ENCODE assay signal across 1 cellular context in the genomic region with DNA sequence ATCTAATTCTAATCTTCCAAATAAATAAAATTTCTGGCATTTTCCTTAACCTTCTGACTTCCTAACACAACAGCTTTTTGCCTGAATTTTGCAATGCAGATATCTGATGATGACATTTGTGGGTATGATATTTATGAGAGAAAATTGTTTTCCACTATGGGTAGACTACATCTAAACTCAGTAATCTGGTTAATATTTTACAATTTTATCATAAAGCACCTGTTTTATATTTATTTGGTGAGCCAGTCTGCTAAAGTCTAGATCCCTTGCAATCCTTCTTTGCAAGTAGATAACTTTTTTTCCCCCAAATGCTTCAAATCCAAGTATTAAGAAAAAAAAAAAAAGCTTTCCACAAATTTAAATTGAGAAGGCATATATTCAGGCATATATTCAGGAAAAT.
TF ChIP-seq lines count a peak whose summit lies in the region.

No MANE protein-coding gene starts in this region.

TF ChIP-seq in H1, 55 proteins besides CTCF, POLR2A, EP300 and RAD21 (continued from another document):
- TF ChIP-seq, protein P1, sequence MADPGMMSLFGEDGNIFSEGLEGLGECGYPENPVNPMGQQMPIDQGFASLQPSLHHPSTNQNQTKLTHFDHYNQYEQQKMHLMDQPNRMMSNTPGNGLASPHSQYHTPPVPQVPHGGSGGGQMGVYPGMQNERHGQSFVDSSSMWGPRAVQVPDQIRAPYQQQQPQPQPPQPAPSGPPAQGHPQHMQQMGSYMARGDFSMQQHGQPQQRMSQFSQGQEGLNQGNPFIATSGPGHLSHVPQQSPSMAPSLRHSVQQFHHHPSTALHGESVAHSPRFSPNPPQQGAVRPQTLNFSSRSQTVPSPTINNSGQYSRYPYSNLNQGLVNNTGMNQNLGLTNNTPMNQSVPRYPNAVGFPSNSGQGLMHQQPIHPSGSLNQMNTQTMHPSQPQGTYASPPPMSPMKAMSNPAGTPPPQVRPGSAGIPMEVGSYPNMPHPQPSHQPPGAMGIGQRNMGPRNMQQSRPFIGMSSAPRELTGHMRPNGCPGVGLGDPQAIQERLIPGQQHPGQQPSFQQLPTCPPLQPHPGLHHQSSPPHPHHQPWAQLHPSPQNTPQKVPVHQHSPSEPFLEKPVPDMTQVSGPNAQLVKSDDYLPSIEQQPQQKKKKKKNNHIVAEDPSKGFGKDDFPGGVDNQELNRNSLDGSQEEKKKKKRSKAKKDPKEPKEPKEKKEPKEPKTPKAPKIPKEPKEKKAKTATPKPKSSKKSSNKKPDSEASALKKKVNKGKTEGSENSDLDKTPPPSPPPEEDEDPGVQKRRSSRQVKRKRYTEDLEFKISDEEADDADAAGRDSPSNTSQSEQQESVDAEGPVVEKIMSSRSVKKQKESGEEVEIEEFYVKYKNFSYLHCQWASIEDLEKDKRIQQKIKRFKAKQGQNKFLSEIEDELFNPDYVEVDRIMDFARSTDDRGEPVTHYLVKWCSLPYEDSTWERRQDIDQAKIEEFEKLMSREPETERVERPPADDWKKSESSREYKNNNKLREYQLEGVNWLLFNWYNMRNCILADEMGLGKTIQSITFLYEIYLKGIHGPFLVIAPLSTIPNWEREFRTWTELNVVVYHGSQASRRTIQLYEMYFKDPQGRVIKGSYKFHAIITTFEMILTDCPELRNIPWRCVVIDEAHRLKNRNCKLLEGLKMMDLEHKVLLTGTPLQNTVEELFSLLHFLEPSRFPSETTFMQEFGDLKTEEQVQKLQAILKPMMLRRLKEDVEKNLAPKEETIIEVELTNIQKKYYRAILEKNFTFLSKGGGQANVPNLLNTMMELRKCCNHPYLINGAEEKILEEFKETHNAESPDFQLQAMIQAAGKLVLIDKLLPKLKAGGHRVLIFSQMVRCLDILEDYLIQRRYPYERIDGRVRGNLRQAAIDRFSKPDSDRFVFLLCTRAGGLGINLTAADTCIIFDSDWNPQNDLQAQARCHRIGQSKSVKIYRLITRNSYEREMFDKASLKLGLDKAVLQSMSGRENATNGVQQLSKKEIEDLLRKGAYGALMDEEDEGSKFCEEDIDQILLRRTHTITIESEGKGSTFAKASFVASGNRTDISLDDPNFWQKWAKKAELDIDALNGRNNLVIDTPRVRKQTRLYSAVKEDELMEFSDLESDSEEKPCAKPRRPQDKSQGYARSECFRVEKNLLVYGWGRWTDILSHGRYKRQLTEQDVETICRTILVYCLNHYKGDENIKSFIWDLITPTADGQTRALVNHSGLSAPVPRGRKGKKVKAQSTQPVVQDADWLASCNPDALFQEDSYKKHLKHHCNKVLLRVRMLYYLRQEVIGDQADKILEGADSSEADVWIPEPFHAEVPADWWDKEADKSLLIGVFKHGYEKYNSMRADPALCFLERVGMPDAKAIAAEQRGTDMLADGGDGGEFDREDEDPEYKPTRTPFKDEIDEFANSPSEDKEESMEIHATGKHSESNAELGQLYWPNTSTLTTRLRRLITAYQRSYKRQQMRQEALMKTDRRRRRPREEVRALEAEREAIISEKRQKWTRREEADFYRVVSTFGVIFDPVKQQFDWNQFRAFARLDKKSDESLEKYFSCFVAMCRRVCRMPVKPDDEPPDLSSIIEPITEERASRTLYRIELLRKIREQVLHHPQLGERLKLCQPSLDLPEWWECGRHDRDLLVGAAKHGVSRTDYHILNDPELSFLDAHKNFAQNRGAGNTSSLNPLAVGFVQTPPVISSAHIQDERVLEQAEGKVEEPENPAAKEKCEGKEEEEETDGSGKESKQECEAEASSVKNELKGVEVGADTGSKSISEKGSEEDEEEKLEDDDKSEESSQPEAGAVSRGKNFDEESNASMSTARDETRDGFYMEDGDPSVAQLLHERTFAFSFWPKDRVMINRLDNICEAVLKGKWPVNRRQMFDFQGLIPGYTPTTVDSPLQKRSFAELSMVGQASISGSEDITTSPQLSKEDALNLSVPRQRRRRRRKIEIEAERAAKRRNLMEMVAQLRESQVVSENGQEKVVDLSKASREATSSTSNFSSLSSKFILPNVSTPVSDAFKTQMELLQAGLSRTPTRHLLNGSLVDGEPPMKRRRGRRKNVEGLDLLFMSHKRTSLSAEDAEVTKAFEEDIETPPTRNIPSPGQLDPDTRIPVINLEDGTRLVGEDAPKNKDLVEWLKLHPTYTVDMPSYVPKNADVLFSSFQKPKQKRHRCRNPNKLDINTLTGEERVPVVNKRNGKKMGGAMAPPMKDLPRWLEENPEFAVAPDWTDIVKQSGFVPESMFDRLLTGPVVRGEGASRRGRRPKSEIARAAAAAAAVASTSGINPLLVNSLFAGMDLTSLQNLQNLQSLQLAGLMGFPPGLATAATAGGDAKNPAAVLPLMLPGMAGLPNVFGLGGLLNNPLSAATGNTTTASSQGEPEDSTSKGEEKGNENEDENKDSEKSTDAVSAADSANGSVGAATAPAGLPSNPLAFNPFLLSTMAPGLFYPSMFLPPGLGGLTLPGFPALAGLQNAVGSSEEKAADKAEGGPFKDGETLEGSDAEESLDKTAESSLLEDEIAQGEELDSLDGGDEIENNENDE (IDR thresholded peaks at IDR 0.05; ENCODE audit: insufficient replicate concordance, low read length), result no peak
- TF ChIP-seq EZH2 (IDR thresholded peaks at IDR 0.05; ENCODE audit: low read depth, low read length, severe bottlenecking) (no peak), CREB1 (IDR thresholded peaks at IDR 0.05) (no peak), HDAC6 (IDR thresholded peaks at IDR 0.05; ENCODE audit: low read depth, low read length) (no peak), FOSL1 (IDR thresholded peaks at IDR 0.05; ENCODE audit: insufficient read depth, low read depth, low read length) (no peak), CTBP2 (IDR thresholded peaks at IDR 0.05; ENCODE audit: borderline replicate concordance, insufficient read depth, insufficient read length, low read length) (no peak), NANOG (IDR thresholded peaks at IDR 0.05; ENCODE audit: insufficient read depth, low read depth, low read length, poor library complexity, severe bottlenecking) (no peak), GABPA (IDR thresholded peaks at IDR 0.05; ENCODE audit: borderline replicate concordance, insufficient read depth, low read length) (no peak), SIRT6 (IDR thresholded peaks at IDR 0.05; ENCODE audit: low read length) (no peak)
